9 cellular contexts compared by ENCODE assay signal in genomic region chr2:98505311-98505808, GRCh38.
DNase-seq lines count a peak whose midpoint lies in the region; TF ChIP-seq lines count a peak whose summit lies in the region.
"Had no signal": no experiment of that assay in that cellular context is flagged by ENCODE, and none has a peak within 500 bp of the region (broad histone marks: within the 10 kb centered on the region; RNA-seq: fewer than 3 reads in every experiment).

No MANE protein-coding gene starts in this region.

- peak; percentile 45 for DNase-seq in GF-D8 (lab: John Stamatoyannopoulos, UW)
- DNase-seq in SIG-M5 treated with dmso at 0.1 percent for 504 hours (lab: John Stamatoyannopoulos, UW; ENCODE audit: unreplicated experiment) = peak; percentile 90
- peak; percentile 38 for DNase-seq in fibroblast of mammary gland (ENCODE audit: low read depth)
- DNase-seq in posterior vena cava (ENCODE audit: low spot score) = peak; percentile 86
- no peak for DNase-seq in DMS79 treated with DMSO at 0.1 percent for 48 hours (lab: John Stamatoyannopoulos, UW)
- DNase-seq in NCI-H82 treated with DMSO at 0.1 percent for 48 hours (lab: John Stamatoyannopoulos, UW; ENCODE audit: unreplicated experiment) = no peak
- no peak for DNase-seq in NCI-H1417 (lab: John Stamatoyannopoulos, UW)
- DNase-seq in HPDE6-E6E7 (ENCODE audit: extremely low spot score) = no peak

- TF ChIP-seq CTCF in fibroblast of mammary gland (conservative IDR thresholded peaks at IDR 0.05; ENCODE audit: control insufficient read depth, insufficient read depth, low read depth, low read length) = no peak

- no peak overlapping the region for H3K4me3 ChIP-seq in fibroblast of mammary gland (ENCODE audit: control insufficient read depth, low read depth, low read length)
- H3K4me3 ChIP-seq: lung had no signal

- intact Hi-C loops in posterior vena cava (cut with DNase I) = no loop called here

Comparison
In these comparisons a context has a peak if more than half of its experiments do, and no peak if none do; other contexts are left out.
1. DNase-seq: peak in GF-D8 (single experiment), SIG-M5 treated with dmso at 0.1 percent for 504 hours (single experiment), fibroblast of mammary gland (single experiment) and posterior vena cava (single experiment); none in DMS79 treated with DMSO at 0.1 percent for 48 hours (single experiment), NCI-H82 treated with DMSO at 0.1 percent for 48 hours (single experiment), NCI-H1417 (0 of 3) and HPDE6-E6E7 (single experiment).